In genomic region chr12:57214398-57214781, GRCh38 we compare ENCODE assay signal across 8 cellular contexts. TPM values are rescaled to one million over a fixed set of nuclear protein-coding genes. Genes with fewer than 3 reads are reported as not detected.
DNase-seq lines count a peak whose midpoint lies in the region; ATAC-seq and TF ChIP-seq lines count a peak whose summit lies in the region.

No MANE protein-coding gene starts in this region.

- H3F3A ChIP-seq in Loucy (ENCODE audit: low read depth): no peaks in the 10 kb centered on the region

- H3K27ac Mint-ChIP-seq in activated T-helper 2 cell treated with anti-CD3 and anti-CD28 coated beads, Interferon-gamma antibody, Interleukin-2, Interleukin-4, amounts not matched to agents 10 μg/mL and 5 μg/mL and 100 μg/mL, durations not matched to agents 14 hours and 24 hours and 36 hours: no peak overlapping the region

- H3K4me1 ChIP-seq in Loucy (ENCODE audit: insufficient read depth, low read length, poor library complexity, severe bottlenecking) (peaks cover 9% of the 10 kb centered on the region), psoas muscle (peaks cover 14% of the 10 kb centered on the region)

- H3K36me3 Mint-ChIP-seq in activated T-helper 2 cell treated with anti-CD3 and anti-CD28 coated beads, Interferon-gamma antibody, Interleukin-2, Interleukin-4, amounts not matched to agents 10 μg/mL and 5 μg/mL and 100 μg/mL, durations not matched to agents 14 hours and 24 hours and 36 hours (ENCODE audit: low read depth): no peaks in the 10 kb centered on the region

- no peaks in the 10 kb centered on the region for H3K9me3 Mint-ChIP-seq in activated T-helper 2 cell treated with anti-CD3 and anti-CD28 coated beads, Interferon-gamma antibody, Interleukin-2, Interleukin-4, amounts not matched to agents 10 μg/mL and 5 μg/mL and 100 μg/mL, durations not matched to agents 14 hours and 24 hours and 36 hours

- peak overlapping the region; percentile 6 for H3K4me3 Mint-ChIP-seq in activated T-helper 2 cell treated with anti-CD3 and anti-CD28 coated beads, Interferon-gamma antibody, Interleukin-2, Interleukin-4, amounts not matched to agents 10 μg/mL and 5 μg/mL and 100 μg/mL, durations not matched to agents 14 hours and 24 hours and 36 hours (ENCODE audit: low read depth)

- intact Hi-C loops in activated T-helper 2 cell treated with anti-CD3 and anti-CD28 coated beads, Interferon-gamma antibody, Interleukin-2, Interleukin-4, amounts not matched to agents 10 μg/mL and 5 μg/mL and 100 μg/mL, durations not matched to agents 14 hours and 24 hours and 36 hours (cut with micrococcal nuclease): no loop called here
- intact Hi-C loops in psoas muscle (cut with DNase I): loop anchor here (1.0 to 10.0 kb wide), 4 partner anchors 22 to 250 kb away; a partner anchor contains a TSS

- H3K36me3 ChIP-seq in Loucy (ENCODE audit: insufficient read depth, low read length) (no peaks in the 10 kb centered on the region), psoas muscle (ENCODE audit: insufficient read depth in 1 of 2, low read depth in 1 of 2) (no peaks in the 10 kb centered on the region)

- H3K27ac ChIP-seq in psoas muscle: no peak overlapping the region

- peak overlapping the region; percentile 64 for H3K4me2 ChIP-seq in Loucy (ENCODE audit: low read depth, low read length, poor library complexity, severe bottlenecking)

- H3K9ac ChIP-seq in Loucy (ENCODE audit: low read depth, low read length, poor library complexity, severe bottlenecking): peak overlapping the region; percentile 56

- no peaks in the 10 kb centered on the region for H3K79me2 ChIP-seq in Loucy (ENCODE audit: insufficient read depth, low read length)

- peaks cover 30% of the 10 kb centered on the region for H3K4me1 Mint-ChIP-seq in activated T-helper 2 cell treated with anti-CD3 and anti-CD28 coated beads, Interferon-gamma antibody, Interleukin-2, Interleukin-4, amounts not matched to agents 10 μg/mL and 5 μg/mL and 100 μg/mL, durations not matched to agents 14 hours and 24 hours and 36 hours (ENCODE audit: low read depth)

- no peaks in the 10 kb centered on the region for H3K27me3 ChIP-seq in Loucy (ENCODE audit: insufficient read depth, low read length, poor library complexity, severe bottlenecking)
- peaks cover 0 to 44% (median 20%) of the 10 kb centered on the region in 3 donors for H3K27me3 ChIP-seq in psoas muscle (ENCODE audit: insufficient read depth in 3 of 3, low read length in 2 of 3)

- H3K4me3 ChIP-seq in Loucy (ENCODE audit: low read length, poor library complexity, severe bottlenecking) (peak overlapping the region; percentile 28), foreskin fibroblast (ENCODE audit: low read depth in 1 of 2, low read length in 2 of 2) (no peak overlapping the region), psoas muscle (no peak overlapping the region)

- peak; percentile 63 to 85 (median 68) for ATAC-seq in psoas muscle
- no peak for ATAC-seq in GM18505 (IDR thresholded peaks at IDR 0.05; ENCODE audit: unreplicated experiment)
- ATAC-seq in HG03196 (IDR thresholded peaks at IDR 0.05; ENCODE audit: unreplicated experiment): no peak

- H3K27me3 Mint-ChIP-seq in activated T-helper 2 cell treated with anti-CD3 and anti-CD28 coated beads, Interferon-gamma antibody, Interleukin-2, Interleukin-4, amounts not matched to agents 10 μg/mL and 5 μg/mL and 100 μg/mL, durations not matched to agents 14 hours and 24 hours and 36 hours (ENCODE audit: low read depth): peaks cover 50% of the 10 kb centered on the region

- TF ChIP-seq CTCF in GM12873 (IDR thresholded peaks at IDR 0.05; ENCODE audit: insufficient read depth, low read depth, low read length, missing control alignments) (peak; percentile 86), Loucy (conservative IDR thresholded peaks at IDR 0.05; ENCODE audit: low read length) (peak; percentile 80), foreskin fibroblast (IDR thresholded peaks at IDR 0.05; ENCODE audit: low read depth, low read length) (peak; percentile 65), psoas muscle (IDR thresholded peaks at IDR 0.05) (peak; percentile 65)

- DNase-seq in RPMI7951 (ENCODE audit: low read depth) (peak; percentile 48), foreskin fibroblast (peak in 1 of 2 donors; percentile 82), psoas muscle (peak; percentile 67 to 80)
- peak; percentile 59 for DNase-seq in activated T-helper 2 cell treated with anti-CD3 and anti-CD28 coated beads, Interferon-gamma antibody, Interleukin-2, Interleukin-4, amounts not matched to agents 10 μg/mL and 5 μg/mL and 100 μg/mL, durations not matched to agents 14 hours and 24 hours and 36 hours (ENCODE audit: low spot score)

- H2AFZ ChIP-seq in Loucy (ENCODE audit: low read length): peak overlapping the region; percentile 78

- no peak for TF ChIP-seq POLR2A in GM18505 (IDR thresholded peaks at IDR 0.05; ENCODE audit: borderline replicate concordance, extremely low read depth, insufficient read depth, insufficient read length)

- 2 to 8% (median 2%) methylated on average over 11 to 14 of the region's 14 CpGs for WGBS in psoas muscle, 3 donors

- H3K9me3 ChIP-seq in Loucy (ENCODE audit: insufficient read depth, low read depth, low read length) (no peaks in the 10 kb centered on the region), psoas muscle (no peaks in the 10 kb centered on the region)

- no peaks in the 10 kb centered on the region for H4K20me1 ChIP-seq in Loucy (ENCODE audit: insufficient read depth, low read length, poor library complexity, severe bottlenecking)

- no peaks in the 10 kb centered on the region for H3K9me2 ChIP-seq in Loucy (replicated peaks; ENCODE audit: low read depth, low read length)

RNA-seq across cellular contexts. Expression of gene NXPH4, which starts 2.2 kb away (rescaled TPM):
- total RNA-seq in RPMI7951 (2014; rRNA removed; shearing (Covaris generic)): 1.7 and 4.1 TPM in 2 replicates
- 0.82 and 0.90 TPM in 2 replicates for total RNA-seq in activated T-helper 2 cell treated with anti-CD3 and anti-CD28 coated beads, Interferon-gamma antibody, Interleukin-2, Interleukin-4, amounts not matched to agents 10 μg/mL and 5 μg/mL and 100 μg/mL, durations not matched to agents 14 hours and 24 hours and 36 hours
- under 1 TPM in 3 of 4 donors, not detected in 1; 0.24 to 0.58 (median 0.42) TPM for total RNA-seq in psoas muscle
- under 1 TPM in 2 of 3 donors, not detected in 1; 0.01 to 0.20 TPM for polyA plus RNA-seq in psoas muscle

RNA-seq across cellular contexts. Expression of gene SHMT2, which starts 15.1 kb away (rescaled TPM):
- 89.3 and 108 TPM in 2 replicates for total RNA-seq in RPMI7951 (2014; rRNA removed; shearing (Covaris generic))
- 295 and 307 TPM in 2 replicates for total RNA-seq in activated T-helper 2 cell treated with anti-CD3 and anti-CD28 coated beads, Interferon-gamma antibody, Interleukin-2, Interleukin-4, amounts not matched to agents 10 μg/mL and 5 μg/mL and 100 μg/mL, durations not matched to agents 14 hours and 24 hours and 36 hours
- total RNA-seq in psoas muscle: 10 to 100 TPM; 39.2 to 59.2 (median 47.3) TPM
- 10 to 100 TPM; 36.6 to 66.8 (median 62.7) TPM for polyA plus RNA-seq in psoas muscle

RNA-seq across cellular contexts. Expression of gene STAC3, which starts 36.6 kb away (rescaled TPM):
- total RNA-seq in RPMI7951 (2014; rRNA removed; shearing (Covaris generic)): 0.84 TPM in 1 of 2 replicates, not detected in the other
- total RNA-seq in activated T-helper 2 cell treated with anti-CD3 and anti-CD28 coated beads, Interferon-gamma antibody, Interleukin-2, Interleukin-4, amounts not matched to agents 10 μg/mL and 5 μg/mL and 100 μg/mL, durations not matched to agents 14 hours and 24 hours and 36 hours: 5.6 and 6.1 TPM in 2 replicates
- total RNA-seq in psoas muscle: 1,000 to 10,000 TPM in 2 of 4 donors, 100 to 1,000 TPM in 2; 576 to 1,676 (median 997) TPM
- polyA plus RNA-seq in psoas muscle: 1,000 to 10,000 TPM in 1 of 3 donors, 100 to 1,000 TPM in 1, 10 to 100 TPM in 1; 98.2 to 1,376 (median 738) TPM

Comparison
In these comparisons a context has a peak if more than half of its experiments do, and no peak if none do; other contexts are left out.
1. ATAC-seq: peak in psoas muscle (4 of 4); none in GM18505 (single experiment) and HG03196 (single experiment).
2. RNA of gene STAC3, which starts 36.6 kb away (total RNA-seq): 576 to 1,676 TPM in psoas muscle; 5.6 to 6.1 TPM in activated T-helper 2 cell treated with anti-CD3 and anti-CD28 coated beads, Interferon-gamma antibody, Interleukin-2, Interleukin-4, amounts not matched to agents 10 μg/mL and 5 μg/mL and 100 μg/mL, durations not matched to agents 14 hours and 24 hours and 36 hours and 0.84 TPM in RPMI7951; every median in the first group is over 10 times any median in the second.
3. Peak in every context shown above with its lines, with median percentiles within 50 percentile points of each other: CTCF ChIP-seq.